13 cellular contexts compared by ENCODE assay signal in the genomic region with DNA sequence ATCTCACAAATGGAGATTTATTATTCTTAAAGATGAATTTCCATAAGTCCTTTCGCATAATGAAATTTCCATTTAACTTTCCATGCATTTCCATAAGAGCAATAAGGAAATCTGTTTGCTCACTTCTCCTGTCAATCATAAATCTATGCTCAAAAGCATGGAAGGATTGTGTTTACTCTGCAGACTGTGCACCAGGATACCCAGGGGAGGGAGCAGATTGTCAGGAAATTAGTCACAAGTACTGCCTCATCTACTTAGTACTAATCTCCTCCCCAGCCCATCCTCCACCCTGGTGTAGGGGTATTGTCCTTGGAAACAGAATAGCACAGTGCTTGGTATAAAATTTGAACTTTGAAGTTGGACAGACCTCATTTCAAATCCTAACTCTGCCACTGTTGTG. TPM values are rescaled to one million over a fixed set of nuclear protein-coding genes. Genes with fewer than 3 reads are reported as not detected.
DNase-seq lines count a peak whose midpoint lies in the region; ATAC-seq and TF ChIP-seq lines count a peak whose summit lies in the region.
"Had no signal": no experiment of that assay in that cellular context is flagged by ENCODE, and none has a peak within 500 bp of the region (broad histone marks: within the 10 kb centered on the region; RNA-seq: fewer than 3 reads in every experiment).

No MANE protein-coding gene starts in this region.

- DNase-seq in A172 (ENCODE audit: low spot score) = peak; percentile 26
- DNase-seq in EH (ENCODE audit: low read depth) = peak; percentile 70
- peak; percentile 55 for DNase-seq in fibroblast of peridontal ligament (ENCODE audit: extremely low read depth)
- no peak for DNase-seq in epidermal melanocyte (ENCODE audit: insufficient read length, low spot score)
- DNase-seq in NCI-H187 treated with DMSO at 0.1 percent for 48 hours (lab: John Stamatoyannopoulos, UW) = no peak
- DNase-seq in NCI-H345 (lab: John Stamatoyannopoulos, UW) = no peak
- DNase-seq: Calu3, nephron progenitor cell, SHP77 treated with DMSO at 0.1 percent for 48 hours, tibial artery had no signal

- ATAC-seq in GM18519 (IDR thresholded peaks at IDR 0.05; ENCODE audit: low FRiP score, unreplicated experiment) = no peak
- ATAC-seq: GM23338 had no signal

TF ChIP-seq in PFSK-1, 5 proteins besides CTCF, POLR2A, EP300 and RAD21:
- TF ChIP-seq FOXP2 (optimal IDR thresholded peaks at IDR 0.05; ENCODE audit: borderline replicate concordance, extremely low read depth, extremely low read length, insufficient read depth) (peak; percentile 53), SIN3A (IDR thresholded peaks at IDR 0.05; ENCODE audit: borderline replicate concordance, insufficient read depth, low read length) (no peak), REST (IDR thresholded peaks at IDR 0.05; ENCODE audit: insufficient read depth in 1 of 2, low read depth in 2 of 2, low read length in 2 of 2) (no peak)

RNA-seq across cellular contexts. Expression of gene PTGER2, which starts 24.2 kb away (rescaled TPM):
- 0.12 TPM in 1 of 2 replicates, not detected in the other for total RNA-seq in A172 (2014; rRNA removed; shearing (Covaris generic))
- polyA plus RNA-seq in PFSK-1 (2012; ENCODE audit: insufficient read length, low read depth) = not detected
- total RNA-seq: Calu3 had no signal

Comparison
In these comparisons a context has a peak if more than half of its experiments do, and no peak if none do; other contexts are left out.
1. DNase-seq: peak in A172 (single experiment), EH (single experiment) and fibroblast of peridontal ligament (single experiment); none in epidermal melanocyte (single experiment), NCI-H187 treated with DMSO at 0.1 percent for 48 hours (single experiment) and NCI-H345 (single experiment).